ENCODE assay signal across 27 cellular contexts in the genomic region with DNA sequence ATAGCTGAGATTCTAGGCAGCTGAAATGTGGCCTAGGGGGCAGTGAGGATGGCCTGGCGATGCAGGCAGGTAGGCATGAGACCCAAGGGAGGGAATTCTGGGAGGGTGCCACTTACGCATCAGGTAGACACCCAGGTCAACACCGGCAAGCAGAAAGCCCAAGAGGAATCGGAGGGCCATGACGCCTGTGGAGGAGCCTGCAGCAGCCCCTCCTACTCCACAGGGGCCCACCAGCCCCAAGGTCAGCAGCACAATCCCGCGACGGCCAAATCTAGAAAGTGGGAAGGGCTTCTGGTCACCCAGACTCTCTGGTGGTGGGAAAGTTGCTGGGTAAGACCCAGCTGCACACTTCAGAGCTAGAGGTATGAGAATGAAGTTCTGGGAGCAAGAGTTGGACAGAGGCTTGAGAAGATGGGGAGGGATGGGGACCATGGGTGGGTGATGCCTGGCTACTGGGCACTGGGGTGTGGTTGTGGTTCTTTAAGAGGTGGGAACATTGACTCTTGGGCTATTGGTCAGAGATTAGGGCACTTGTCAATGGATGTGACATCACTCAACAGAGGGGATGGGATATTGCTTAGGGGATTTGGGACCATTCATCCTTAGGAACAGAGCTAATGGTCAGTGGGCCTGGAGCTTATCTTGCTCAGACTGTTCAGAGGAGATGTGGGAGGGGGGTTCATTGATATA. TPM values are rescaled to one million over a fixed set of nuclear protein-coding genes. Genes with fewer than 3 reads are reported as not detected.
DNase-seq lines count a peak whose midpoint lies in the region; ATAC-seq and TF ChIP-seq lines count a peak whose summit lies in the region.
"Had no signal": no experiment of that assay in that cellular context is flagged by ENCODE, and none has a peak within 500 bp of the region (broad histone marks: within the 10 kb centered on the region; RNA-seq: fewer than 3 reads in every experiment).

No MANE protein-coding gene starts in this region.

- H3K4me3 Mint-ChIP-seq in neural crest cell: peak overlapping the region; percentile 83
- H3K4me3 Mint-ChIP-seq: H9, HFFc6 had no signal

- no peak overlapping the region for H3K27ac Mint-ChIP-seq in neural crest cell (ENCODE audit: unreplicated experiment)
- H3K27ac Mint-ChIP-seq: CD8-positive, alpha-beta T cell; H9; HFFc6 had no signal

- no peak for TF ChIP-seq CTCF in GM13976 (IDR thresholded peaks at IDR 0.05; ENCODE audit: borderline replicate concordance, control extremely low read depth, extremely low read depth, insufficient read depth, missing control alignments)
- TF ChIP-seq CTCF in neural crest cell (conservative IDR thresholded peaks at IDR 0.05): no peak
- no peak for TF ChIP-seq CTCF in dorsolateral prefrontal cortex (IDR thresholded peaks at IDR 0.05 in 54 of 56, conservative IDR thresholded peaks at IDR 0.05 in 2 of 56; ENCODE audit: low read depth in 1 of 56, partially characterized antibody in 56 of 56)

- DNase-seq in GM13976 (ENCODE audit: low spot score) (peak; percentile 21), ecto neural progenitor cell (ENCODE audit: low spot score) (peak; percentile 29), neural crest cell (ENCODE audit: low read depth, low spot score) (no peak), dorsolateral prefrontal cortex (no peak), NCI-H146 (lab: John Stamatoyannopoulos, UW) (no peak), NCI-H526 (lab: John Stamatoyannopoulos, UW) (no peak)
- DNase-seq: C1 segment of cervical spinal cord; CD8-positive, alpha-beta T cell; DMS 273 treated with DMSO at 0.1 percent for 48 hours; DMS79; EL; GDM1; GM23248; H9; HFFc6; KG1; MG63; NCI-H1694; NCI-H2029 treated with DMSO at 0.1 percent for 48 hours; NCI-H446 treated with DMSO at 0.1 percent for 48 hours; NCI-H526 treated with DMSO at 0.1 percent for 48 hours; PC-9; Right ventricle myocardium superior had no signal

- H3K36me3 Mint-ChIP-seq in neural crest cell (ENCODE audit: low read depth): peaks cover 11% of the 10 kb centered on the region

- H3K27ac ChIP-seq in dorsolateral prefrontal cortex: peak overlapping the region in 15 of 59 donors; percentile 4 to 59 (median 43)
- H3K27ac ChIP-seq: A549, GM23248, PC-9, SJSA1 had no signal

- H3K4me1 Mint-ChIP-seq in neural crest cell: peaks cover 29% of the 10 kb centered on the region

- no peak for ATAC-seq in SK-N-SH treated with all-trans-retinoic acid at 6 μM for 48 hours
- ATAC-seq: A549; CD8-positive, alpha-beta T cell had no signal

- no peaks in the 10 kb centered on the region for H3K27me3 ChIP-seq in dorsolateral prefrontal cortex
- H3K27me3 ChIP-seq: MG63 had no signal

- H3K27me3 Mint-ChIP-seq in neural crest cell (ENCODE audit: low read depth): peaks cover 30% of the 10 kb centered on the region

- H3K9me3 Mint-ChIP-seq in neural crest cell: peaks cover 10% of the 10 kb centered on the region
- H3K9me3 Mint-ChIP-seq: CD8-positive, alpha-beta T cell; H9; HFFc6 had no signal

- intact Hi-C loops in dorsolateral prefrontal cortex (cut with DNase I): loop anchor here in 1 of 2 donors (5.0 kb wide), 1 partner anchor 33 kb away; no protein-coding TSS in a partner anchor

- in situ Hi-C loops in GM13976 (cut with MboI; ENCODE audit: low sequenced_read_pairs, unreplicated experiment): no loop called here

- H3K4me3 ChIP-seq in dorsolateral prefrontal cortex: no peak overlapping the region
- H3K4me3 ChIP-seq: A549, GM23248, MG63, PC-9, SJSA1 had no signal

TF ChIP-seq in SK-N-SH treated with all-trans-retinoic acid at 6 μM for 48 hours, 23 proteins besides CTCF, POLR2A, EP300 and RAD21:
- TF ChIP-seq ISL1 (CRISPR knock-in tag; IDR thresholded peaks at IDR 0.05) (no peak), ZFP3 (CRISPR knock-in tag; IDR thresholded peaks at IDR 0.05) (no peak), ESRRG (CRISPR knock-in tag; IDR thresholded peaks at IDR 0.05) (no peak), CSDC2 (CRISPR knock-in tag; IDR thresholded peaks at IDR 0.05) (no peak), ZNF565 (CRISPR knock-in tag; conservative IDR thresholded peaks at IDR 0.05; ENCODE audit: low read depth) (no peak)
- TF ChIP-seq, protein P1, sequence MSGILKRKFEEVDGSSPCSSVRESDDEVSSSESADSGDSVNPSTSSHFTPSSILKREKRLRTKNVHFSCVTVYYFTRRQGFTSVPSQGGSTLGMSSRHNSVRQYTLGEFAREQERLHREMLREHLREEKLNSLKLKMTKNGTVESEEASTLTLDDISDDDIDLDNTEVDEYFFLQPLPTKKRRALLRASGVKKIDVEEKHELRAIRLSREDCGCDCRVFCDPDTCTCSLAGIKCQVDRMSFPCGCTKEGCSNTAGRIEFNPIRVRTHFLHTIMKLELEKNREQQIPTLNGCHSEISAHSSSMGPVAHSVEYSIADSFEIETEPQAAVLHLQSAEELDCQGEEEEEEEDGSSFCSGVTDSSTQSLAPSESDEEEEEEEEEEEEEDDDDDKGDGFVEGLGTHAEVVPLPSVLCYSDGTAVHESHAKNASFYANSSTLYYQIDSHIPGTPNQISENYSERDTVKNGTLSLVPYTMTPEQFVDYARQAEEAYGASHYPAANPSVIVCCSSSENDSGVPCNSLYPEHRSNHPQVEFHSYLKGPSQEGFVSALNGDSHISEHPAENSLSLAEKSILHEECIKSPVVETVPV (CRISPR knock-in tag; IDR thresholded peaks at IDR 0.05): no peak

RNA-seq across cellular contexts. Expression of a gene that starts 3.4 kb away (rescaled TPM):
- 39.4 and 42.4 TPM in 2 replicates for total RNA-seq in neural crest cell
- total RNA-seq in dorsolateral prefrontal cortex: 100 to 1,000 TPM; 238 to 610 (median 461) TPM
- total RNA-seq: PC-9 had no signal

RNA-seq across cellular contexts. Expression of a gene that starts 15.7 kb away (rescaled TPM):
- total RNA-seq in neural crest cell (100 and 104 TPM in 2 replicates), dorsolateral prefrontal cortex (100 to 1,000 TPM in 1 of 120 experiments, 10 to 100 TPM in 118, 1 to 10 TPM in 1; 9.3 to 104 (median 26.2) TPM)
- total RNA-seq: CD8-positive, alpha-beta T cell; PC-9; SJSA1 had no signal

RNA-seq across cellular contexts. Expression of a gene that starts 23.3 kb away (rescaled TPM):
- total RNA-seq in neural crest cell (not detected in 2 replicates), dorsolateral prefrontal cortex (under 1 TPM in 3 of 120 experiments, not detected in 117; 0.36 to 0.71 (median 0.44) TPM)
- total RNA-seq: CD8-positive, alpha-beta T cell; GM23248; H9; HFFc6; PC-9; Right ventricle myocardium superior; RPMI7951; SJSA1 had no signal

RNA-seq across cellular contexts. Expression of a gene that starts 27.5 kb away (rescaled TPM):
- total RNA-seq in neural crest cell: 2.0 and 3.1 TPM in 2 replicates
- 100 to 1,000 TPM in 13 of 120 experiments, 10 to 100 TPM in 104, 1 to 10 TPM in 3; 8.5 to 244 (median 46.0) TPM for total RNA-seq in dorsolateral prefrontal cortex
- total RNA-seq: CD8-positive, alpha-beta T cell; GM23248; H9; HFFc6; PC-9; SJSA1 had no signal

RNA-seq across cellular contexts. Expression of a gene that starts 28.0 kb away (rescaled TPM):
- total RNA-seq in neural crest cell (375 and 379 TPM in 2 replicates), dorsolateral prefrontal cortex (100 to 1,000 TPM; 124 to 236 (median 157) TPM)

Comparison
In these comparisons a context has a peak if more than half of its experiments do, and no peak if none do; other contexts are left out.
1. DNase-seq: peak in GM13976 (single experiment) and ecto neural progenitor cell (single experiment); none in neural crest cell (single experiment), dorsolateral prefrontal cortex (0 of 10), NCI-H146 (single experiment) and NCI-H526 (0 of 2).